ENCODE assay signal across 10 cellular contexts in genomic region chr14:92645841-92646478, GRCh38.
DNase-seq lines count a peak whose midpoint lies in the region; TF ChIP-seq lines count a peak whose summit lies in the region.
"Had no signal": no experiment of that assay in that cellular context is flagged by ENCODE, and none has a peak within 500 bp of the region (broad histone marks: within the 10 kb centered on the region; RNA-seq: fewer than 3 reads in every experiment).

No MANE protein-coding gene starts in this region.

- H3K4me1 ChIP-seq in Peyer's patch: peaks cover 0 to 27% (median 9%) of the 10 kb centered on the region in 4 donors
- H3K4me1 ChIP-seq in esophagus (ENCODE audit: control insufficient read depth in 2 of 2, insufficient read depth in 2 of 2, low read length in 1 of 2): peaks cover 12 to 14% of the 10 kb centered on the region in 2 donors
- H3K4me1 ChIP-seq in spleen: peaks cover 20 to 75% (median 62%) of the 10 kb centered on the region in 6 donors

- H3K27me3 ChIP-seq in Peyer's patch: no peaks in the 10 kb centered on the region
- H3K27me3 ChIP-seq in esophagus (ENCODE audit: control insufficient read depth in 1 of 2, insufficient read depth in 2 of 2, low read length in 2 of 2): no peaks in the 10 kb centered on the region
- no peaks in the 10 kb centered on the region for H3K27me3 ChIP-seq in spleen (replicated peaks in 1 of 7)
- H3K27me3 ChIP-seq: right atrium auricular region had no signal

- DNase-seq in GM03348 (ENCODE audit: low spot score) (peak; percentile 82), Peyer's patch (no peak), spleen (peak; percentile 73), GDM1 (lab: John Stamatoyannopoulos, UW) (no peak), NCI-H524 treated with DMSO at 0.1 percent for 48 hours (lab: John Stamatoyannopoulos, UW) (no peak), T-helper 9 cell (no peak)
- DNase-seq: NCI-H748 treated with DMSO at 0.1 percent for 48 hours; stimulated activated naive B cell treated with anti-CD40 and anti-IgM and Interleukin-4, amounts not matched to agents 10 μg/mL and 1 μg/mL and 100 μg/mL, for 72 hours had no signal

- H3K4me3 ChIP-seq in Peyer's patch (no peak overlapping the region), esophagus (ENCODE audit: low read depth in 1 of 2, low read length in 2 of 2) (no peak overlapping the region), spleen (peak overlapping the region in 1 of 8 donors; percentile 7)
- H3K4me3 ChIP-seq: right atrium auricular region had no signal

- TF ChIP-seq CTCF in Peyer's patch (IDR thresholded peaks at IDR 0.05) (no peak), spleen (IDR thresholded peaks at IDR 0.05 in 8 of 11, conservative IDR thresholded peaks at IDR 0.05 in 3 of 11) (no peak)

- H3K9me3 ChIP-seq in Peyer's patch: no peaks in the 10 kb centered on the region
- H3K9me3 ChIP-seq in esophagus (ENCODE audit: control insufficient read depth in 2 of 2, insufficient read depth in 1 of 2, low read depth in 1 of 2, low read length in 1 of 2): no peaks in the 10 kb centered on the region
- peaks cover 0 to 10% (median 7%) of the 10 kb centered on the region in 8 donors for H3K9me3 ChIP-seq in spleen

- H3K36me3 ChIP-seq in Peyer's patch (peaks cover 0 to 27% (median 0%) of the 10 kb centered on the region in 3 donors), esophagus (ENCODE audit: control insufficient read depth in 2 of 2, insufficient read depth in 2 of 2, low read length in 1 of 2) (peaks cover 0 to 5% of the 10 kb centered on the region in 2 donors), spleen (peaks cover 0 to 70% (median 18%) of the 10 kb centered on the region in 6 donors)
- H3K36me3 ChIP-seq: right atrium auricular region had no signal

- TF ChIP-seq POLR2A in Peyer's patch (IDR thresholded peaks at IDR 0.05) (no peak), spleen (IDR thresholded peaks at IDR 0.05) (no peak)

- H3K27ac ChIP-seq in Peyer's patch (peak overlapping the region; percentile 27 to 88 (median 50)), esophagus (ENCODE audit: low read depth in 2 of 2, low read length in 1 of 2) (peak overlapping the region; percentile 38 to 61), spleen (peak overlapping the region in 6 of 8 donors; percentile 4 to 96 (median 92))

- intact Hi-C loops in spleen (cut with DNase I; ENCODE audit: low total_unique reads): no loop called here

- WGBS in esophagus, 2 donors: 87 to 90% methylated on average over 13 of the region's 13 CpGs
- 69 to 87% (median 78%) methylated on average over 13 of the region's 13 CpGs for WGBS in spleen, 5 donors

Comparison
In these comparisons a context has a peak if more than half of its experiments do, and no peak if none do; other contexts are left out.
1. DNase-seq: peak in GM03348 (single experiment) and spleen (single experiment); none in Peyer's patch (0 of 3), GDM1 (single experiment), NCI-H524 treated with DMSO at 0.1 percent for 48 hours (single experiment) and T-helper 9 cell (single experiment).
2. Peak in every context shown above with its lines, with median percentiles within 50 percentile points of each other: H3K27ac ChIP-seq.